20 cellular contexts compared by ENCODE assay signal in the genomic region with DNA sequence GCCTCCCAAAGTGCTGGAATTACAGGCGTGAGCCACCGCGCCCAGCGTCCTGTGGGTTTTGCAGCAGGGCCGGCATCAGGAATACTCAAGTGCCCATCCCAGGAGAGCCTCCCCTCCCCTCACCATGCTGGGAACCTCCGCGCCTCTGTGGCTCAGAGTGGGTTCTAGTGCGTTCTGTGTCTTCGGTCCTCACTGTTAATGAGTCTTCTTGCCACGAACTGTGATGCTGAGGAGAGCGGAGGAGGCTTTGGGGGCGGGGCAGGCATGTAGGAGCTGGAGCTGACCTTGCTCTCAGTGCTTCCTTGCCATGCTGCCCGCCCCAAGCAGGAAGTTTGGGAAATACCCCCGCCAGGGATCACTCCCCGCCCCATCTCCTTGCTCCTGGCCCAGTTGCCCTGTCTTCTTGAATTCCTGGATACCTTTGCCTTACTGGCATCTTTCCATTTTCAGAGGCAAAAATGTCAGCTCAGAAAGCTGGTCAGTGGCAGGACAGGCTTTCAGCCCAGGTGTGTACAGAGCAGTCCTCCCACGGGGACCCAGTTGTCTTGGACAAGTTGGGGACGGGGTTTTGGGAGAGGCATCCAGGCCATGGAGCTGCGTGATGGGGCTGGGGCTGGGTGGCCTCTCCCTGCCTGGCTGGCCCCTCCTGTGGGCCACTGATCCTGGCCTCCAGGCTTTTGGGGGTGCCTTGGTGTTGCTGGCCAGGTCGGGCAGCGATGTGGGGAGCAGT. TPM values are rescaled to one million over a fixed set of nuclear protein-coding genes. Genes with fewer than 3 reads are reported as not detected.
DNase-seq lines count a peak whose midpoint lies in the region; ATAC-seq, FAIRE-seq and TF ChIP-seq lines count a peak whose summit lies in the region.
"Had no signal": no experiment of that assay in that cellular context is flagged by ENCODE, and none has a peak within 500 bp of the region (broad histone marks: within the 10 kb centered on the region; RNA-seq: fewer than 3 reads in every experiment).

No MANE protein-coding gene starts in this region.

- peaks cover 67% of the 10 kb centered on the region for H4K20me1 ChIP-seq in DND-41 (ENCODE audit: insufficient read depth, low read length)

- ATAC-seq in DND-41 (ENCODE audit: insufficient read depth, low read depth) (no peak), HG03108 (IDR thresholded peaks at IDR 0.05; ENCODE audit: unreplicated experiment) (no peak)
- ATAC-seq: A549, PC-3 had no signal

- intact Hi-C loops in sigmoid colon (cut with DNase I), result no loop called here

- H3K9me3 ChIP-seq in DND-41 (ENCODE audit: insufficient read depth, low read length, severe bottlenecking) (no peaks in the 10 kb centered on the region), WERI-Rb-1 (ENCODE audit: severe bottlenecking) (no peaks in the 10 kb centered on the region), sigmoid colon (no peaks in the 10 kb centered on the region)
- H3K9me3 ChIP-seq: A549, HAP-1 had no signal

- no peak overlapping the region for H2AFZ ChIP-seq in DND-41 (ENCODE audit: low read depth, low read length)

- 89 to 95% methylated on average over 20 of the region's 20 CpGs for WGBS in sigmoid colon, 2 donors

- H3K27ac Mint-ChIP-seq in glutamatergic neuron (ENCODE audit: unreplicated experiment) (no peak overlapping the region), endothelial cell (ENCODE audit: unreplicated experiment) (no peak overlapping the region), nephron progenitor cell (no peak overlapping the region)

- H3K36me3 Mint-ChIP-seq in glutamatergic neuron (ENCODE audit: unreplicated experiment) (no peaks in the 10 kb centered on the region), endothelial cell (ENCODE audit: low read depth, unreplicated experiment) (no peaks in the 10 kb centered on the region), nephron progenitor cell (ENCODE audit: low read depth) (peaks cover 25% of the 10 kb centered on the region)

- H3K4me2 ChIP-seq in DND-41 (ENCODE audit: insufficient read depth, low read length), result no peak overlapping the region
- H3K4me2 ChIP-seq: A549 had no signal

- no peak for TF ChIP-seq CTCF in DND-41 (IDR thresholded peaks at IDR 0.05; ENCODE audit: borderline replicate concordance, extremely low read depth, low read length, poor library complexity, severe bottlenecking)
- no peak for TF ChIP-seq CTCF in WERI-Rb-1 (IDR thresholded peaks at IDR 0.05; ENCODE audit: low read depth, low read length)
- no peak for TF ChIP-seq CTCF in glutamatergic neuron (IDR thresholded peaks at IDR 0.05; ENCODE audit: partially characterized antibody, unreplicated experiment)
- TF ChIP-seq CTCF in sigmoid colon (IDR thresholded peaks at IDR 0.05), result no peak
- no peak for TF ChIP-seq CTCF in endothelial cell (IDR thresholded peaks at IDR 0.05; ENCODE audit: unreplicated experiment)
- no peak for TF ChIP-seq CTCF in nephron progenitor cell (IDR thresholded peaks at IDR 0.05)

- no peak for TF ChIP-seq POLR2A in sigmoid colon (IDR thresholded peaks at IDR 0.05)
- TF ChIP-seq POLR2A in H54 (IDR thresholded peaks at IDR 0.05; ENCODE audit: low read depth, low read length), result no peak

- H3K27ac ChIP-seq in DND-41 (ENCODE audit: low read length), result peak overlapping the region; percentile 61
- H3K27ac ChIP-seq in WERI-Rb-1, result peak overlapping the region; percentile 34
- H3K27ac ChIP-seq in sigmoid colon, result no peak overlapping the region
- H3K27ac ChIP-seq: A549, HL-60 had no signal

- H3K4me3 Mint-ChIP-seq in glutamatergic neuron (ENCODE audit: unreplicated experiment) (no peak overlapping the region), endothelial cell (ENCODE audit: unreplicated experiment) (no peak overlapping the region), nephron progenitor cell (no peak overlapping the region)
- H3K4me3 Mint-ChIP-seq: CD14-positive monocyte had no signal

- H3K9me3 Mint-ChIP-seq in glutamatergic neuron (ENCODE audit: unreplicated experiment), result peaks cover 1% of the 10 kb centered on the region
- no peaks in the 10 kb centered on the region for H3K9me3 Mint-ChIP-seq in endothelial cell (ENCODE audit: unreplicated experiment)
- no peaks in the 10 kb centered on the region for H3K9me3 Mint-ChIP-seq in nephron progenitor cell
- H3K9me3 Mint-ChIP-seq: CD14-positive monocyte had no signal

- no peak overlapping the region for H3K4me3 ChIP-seq in DND-41 (ENCODE audit: low read depth in 1 of 2, low read length in 2 of 2)
- no peak overlapping the region for H3K4me3 ChIP-seq in WERI-Rb-1 (ENCODE audit: low read depth, low read length)
- no peak overlapping the region for H3K4me3 ChIP-seq in sigmoid colon
- H3K4me3 ChIP-seq: A549, HAP-1 had no signal

- FAIRE-seq in H54 (lab: Jason Lieb, UNC), result no peak
- FAIRE-seq: A549, GM12892, HTR-8/SVneo had no signal

- TF ChIP-seq EP300 in sigmoid colon (IDR thresholded peaks at IDR 0.05), result no peak

- no peak overlapping the region for H3K9ac ChIP-seq in DND-41 (ENCODE audit: low read depth, low read length)

- H3K79me2 ChIP-seq in DND-41 (ENCODE audit: insufficient read depth, low read length), result peaks cover 96% of the 10 kb centered on the region

- H3K27me3 Mint-ChIP-seq in glutamatergic neuron (ENCODE audit: unreplicated experiment) (peaks cover 4% of the 10 kb centered on the region), endothelial cell (ENCODE audit: unreplicated experiment) (peaks cover 2% of the 10 kb centered on the region), nephron progenitor cell (ENCODE audit: low read depth, poor library complexity) (peaks cover 3% of the 10 kb centered on the region)

- DNase-seq in DND-41, result no peak
- DNase-seq in WERI-Rb-1, result no peak
- DNase-seq in glutamatergic neuron, result peak; percentile 13
- DNase-seq in sigmoid colon, result peak; percentile 59
- DNase-seq in endothelial cell (ENCODE audit: low spot score), result no peak
- no peak for DNase-seq in H54 (ENCODE audit: insufficient read length, low spot score)
- DNase-seq in nephron progenitor cell, result no peak
- DNase-seq: DMS 273 treated with DMSO at 0.1 percent for 48 hours, NCI-H1105 treated with DMSO at 0.1 percent for 48 hours, NCI-H187 treated with DMSO at 0.1 percent for 48 hours, NCI-H2171, NCI-H446 treated with DMSO at 0.1 percent for 48 hours, PC-3 had no signal

- H3K36me3 ChIP-seq in DND-41 (ENCODE audit: insufficient read depth, low read length) (peaks cover 70% of the 10 kb centered on the region), WERI-Rb-1 (peaks cover 3% of the 10 kb centered on the region; the same call in 1 of the 2 replicates), sigmoid colon (peaks cover 0 to 10% (median 0%) of the 10 kb centered on the region in 4 donors)
- H3K36me3 ChIP-seq: HAP-1 had no signal

- H3K4me1 ChIP-seq in DND-41 (ENCODE audit: insufficient read depth, low read length) (peaks cover 28% of the 10 kb centered on the region), sigmoid colon (peaks cover 0 to 12% (median 3%) of the 10 kb centered on the region in 4 donors)
- H3K4me1 ChIP-seq: A549, HAP-1 had no signal

- H3K27me3 ChIP-seq in DND-41 (ENCODE audit: insufficient read depth, low read length, poor library complexity) (no peaks in the 10 kb centered on the region), WERI-Rb-1 (ENCODE audit: insufficient read depth, low read depth, severe bottlenecking) (no peaks in the 10 kb centered on the region), sigmoid colon (no peaks in the 10 kb centered on the region)

- H3K4me1 Mint-ChIP-seq in glutamatergic neuron (ENCODE audit: low read depth, unreplicated experiment) (peaks cover 12% of the 10 kb centered on the region), endothelial cell (ENCODE audit: unreplicated experiment) (peaks cover 10% of the 10 kb centered on the region), nephron progenitor cell (peaks cover 45% of the 10 kb centered on the region)

RNA-seq across cellular contexts. Expression of gene GRAMD4, which starts 5.1 kb away (rescaled TPM):
- total RNA-seq in glutamatergic neuron (ENCODE audit: unreplicated experiment), result 85.7 TPM
- 10 to 100 TPM; 11.6 to 46.2 (median 18.4) TPM for total RNA-seq in sigmoid colon
- 10 to 100 TPM; 22.8 to 57.2 (median 28.9) TPM for polyA plus RNA-seq in sigmoid colon
- total RNA-seq in endothelial cell (ENCODE audit: unreplicated experiment), result 42.7 TPM

Comparison
In these comparisons a context has a peak if more than half of its experiments do, and no peak if none do; other contexts are left out.
1. DNase-seq: peak in glutamatergic neuron (single experiment) and sigmoid colon (single experiment); none in DND-41 (single experiment), WERI-Rb-1 (single experiment), endothelial cell (single experiment), H54 (single experiment) and nephron progenitor cell (single experiment).
2. H3K27ac ChIP-seq: peak in DND-41 (single experiment) and WERI-Rb-1 (single experiment); none in sigmoid colon (0 of 4).